ENCODE assay signal across 15 cellular contexts in genomic region chr16:83348991-83349390, GRCh38.
"Had no signal": no experiment of that assay in that cellular context is flagged by ENCODE, and none has a peak within 500 bp of the region (broad histone marks: within the 10 kb centered on the region; RNA-seq: fewer than 3 reads in every experiment).

No MANE protein-coding gene starts in this region.

- ATAC-seq: effector memory CD8-positive, alpha-beta T cell; gastroesophageal sphincter; left cardiac atrium; lower lobe of right lung; naive thymus-derived CD4-positive, alpha-beta T cell; right cardiac atrium had no signal

- H3K9me3 Mint-ChIP-seq: effector memory CD8-positive, alpha-beta T cell; neural crest cell had no signal

- DNase-seq: effector memory CD8-positive, alpha-beta T cell; esophagus squamous epithelium; kidney; left cardiac atrium; left ventricle myocardium inferior; lower lobe of right lung; mesendoderm; naive thymus-derived CD4-positive, alpha-beta T cell; ovary; right cardiac atrium; stimulated activated CD4-positive, alpha-beta T cell treated with anti-CD3 and anti-CD28 coated beads, Interleukin-2, amount 100 ng/mL, for 48 hours; stimulated activated naive CD4-positive, alpha-beta T cell treated with Interleukin-2 at 50 U/mL for 16 hours; trophoblast cell had no signal

- H3K27ac Mint-ChIP-seq: effector memory CD8-positive, alpha-beta T cell; naive thymus-derived CD4-positive, alpha-beta T cell had no signal

- H3K4me3 Mint-ChIP-seq: effector memory CD8-positive, alpha-beta T cell; naive thymus-derived CD4-positive, alpha-beta T cell; neural crest cell had no signal

- H3K36me3 Mint-ChIP-seq: naive thymus-derived CD4-positive, alpha-beta T cell had no signal

- H3K4me1 Mint-ChIP-seq: naive thymus-derived CD4-positive, alpha-beta T cell had no signal
